Comparison of ENCODE assay signal across 27 cellular contexts in the genomic region with DNA sequence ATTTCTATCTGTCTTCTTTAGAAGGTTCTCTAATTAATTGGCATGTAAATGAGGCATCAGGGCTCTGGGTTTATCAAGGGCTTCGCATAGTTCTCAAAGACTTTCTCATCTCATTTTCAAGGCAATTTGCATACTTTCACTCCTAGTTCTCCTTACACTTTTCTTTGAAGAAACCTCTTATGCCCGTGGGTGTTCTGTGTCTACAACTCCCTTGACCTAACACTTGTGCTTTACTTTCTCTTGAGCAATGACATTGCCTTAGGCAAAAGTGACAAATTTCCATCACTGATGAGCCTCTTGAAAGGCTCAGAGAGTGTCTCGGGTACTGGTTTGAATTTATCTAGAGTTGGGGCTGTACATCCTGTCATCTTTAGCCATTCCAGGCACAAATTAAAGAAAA.
"Had no signal": no experiment of that assay in that cellular context is flagged by ENCODE, and none has a peak within 500 bp of the region (broad histone marks: within the 10 kb centered on the region; RNA-seq: fewer than 3 reads in every experiment).

No MANE protein-coding gene starts in this region.

- DNase-seq: naive thymus-derived CD8-positive, alpha-beta T cell; nephron progenitor cell; nucleus accumbens; pancreas; right cardiac atrium; right lobe of liver; sigmoid colon; small intestine; stimulated activated CD4-positive, alpha-beta T cell treated with anti-CD3 and anti-CD28 coated beads, Interleukin-15, amount 100 ng/mL, for 24 hours; stimulated activated CD4-positive, alpha-beta T cell treated with anti-CD3 and anti-CD28 coated beads, Interleukin-2, amount 100 ng/mL, for 24 hours; stimulated activated CD4-positive, alpha-beta T cell treated with anti-CD3 and anti-CD28 coated beads, Interleukin-2, amount 100 ng/mL, for 48 hours; stimulated activated CD4-positive, alpha-beta T cell treated with anti-CD3 and anti-CD28 coated beads, Interleukin-4, amount 100 ng/mL, for 4 hours; stimulated activated CD8-positive, alpha-beta memory T cell treated with anti-CD3 and anti-CD28 coated beads, Interleukin-4, amount 100 ng/mL, for 48 hours; stimulated activated naive CD4-positive, alpha-beta T cell; stimulated activated naive CD8-positive, alpha-beta T cell treated with anti-CD3 and anti-CD28 coated beads, Interleukin-15, amount 100 ng/mL, for 72 hours; stimulated activated naive CD8-positive, alpha-beta T cell treated with anti-CD3 and anti-CD28 coated beads, Interleukin-15, Interleukin-2, amounts not matched to agents 100 U/mL and 50 U/mL, for 24 hours; substantia nigra; testis; tibial artery; transverse colon; upper lobe of right lung; uterus had no signal

- H3K27me3 ChIP-seq: pancreas, right lobe of liver, sigmoid colon, suprapubic skin, testis, transverse colon, upper lobe of right lung, uterus had no signal

- ATAC-seq: naive thymus-derived CD8-positive, alpha-beta T cell; natural killer cell treated with Interleukin-12 subunit alpha and Interleukin-12 subunit beta and Interleukin-15 and Interleukin-18, amount 100 ng/mL, for 72 hours; pancreas; right cardiac atrium; right lobe of liver; stimulated activated memory B cell treated with anti-CD40 and anti-IgM and Interleukin-4, amounts not matched to agents 10 μg/mL and 1 μg/mL and 100 μg/mL, for 72 hours; stimulated activated naive CD8-positive, alpha-beta T cell treated with anti-CD3 and anti-CD28 coated beads, Interleukin-15, amount 100 ng/mL, for 72 hours; stimulated activated naive CD8-positive, alpha-beta T cell treated with anti-CD3 and anti-CD28 coated beads, Interleukin-15, Interleukin-2, amounts not matched to agents 100 U/mL and 50 U/mL, for 24 hours; upper lobe of right lung had no signal

- H3K36me3 ChIP-seq: neutrophil, pancreas, prostate gland, right lobe of liver, sigmoid colon, suprapubic skin, tibial artery, transverse colon, upper lobe of right lung, uterus had no signal

- H3K4me1 ChIP-seq: pancreas, prostate gland, right lobe of liver, sigmoid colon, suprapubic skin, testis, tibial artery, upper lobe of right lung, uterus had no signal

- H3K27ac ChIP-seq: neutrophil, pancreas, prostate gland, right lobe of liver, sigmoid colon, suprapubic skin, testis, tibial artery, transverse colon, upper lobe of right lung, uterus had no signal

- H3K4me3 ChIP-seq: pancreas, prostate gland, right lobe of liver, sigmoid colon, suprapubic skin, testis, tibial artery, transverse colon, upper lobe of right lung, uterus had no signal

- H3K9me3 ChIP-seq: neutrophil, pancreas, prostate gland, right lobe of liver, sigmoid colon, suprapubic skin, testis, tibial artery, transverse colon, upper lobe of right lung, uterus had no signal
